In the genomic region with DNA sequence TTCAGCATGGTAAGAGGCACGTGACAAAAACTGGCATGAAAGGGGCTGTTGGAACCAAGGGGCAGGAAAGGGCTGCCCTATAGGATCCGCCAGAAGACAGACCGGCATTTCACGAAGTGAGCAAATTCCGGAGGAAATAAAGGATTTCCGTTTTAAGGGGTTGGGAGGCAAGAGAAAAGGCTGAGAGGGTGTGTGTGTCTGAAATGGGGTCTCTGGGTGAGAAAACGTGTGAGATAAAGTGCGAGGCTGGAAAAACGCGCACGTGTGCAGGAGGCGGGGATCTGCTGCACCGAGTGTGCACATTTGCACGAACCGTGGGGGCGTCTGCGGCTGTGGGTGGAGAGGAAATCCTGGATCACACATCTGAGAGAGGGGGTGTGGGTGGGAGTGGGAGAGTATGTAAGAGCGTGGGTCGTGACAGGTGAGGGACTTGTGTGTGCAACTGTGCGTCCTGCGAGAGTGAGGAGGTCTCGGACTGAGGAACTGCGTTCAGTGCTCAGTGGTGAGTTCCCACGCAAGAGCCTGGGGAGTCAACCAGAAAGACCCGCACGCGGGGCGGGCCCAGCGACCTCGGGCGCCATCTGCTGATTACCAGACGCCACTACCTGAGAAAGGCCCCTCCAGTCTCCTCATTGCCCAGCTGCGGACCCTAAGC, we compare ENCODE assay signal across 8 cellular contexts. TPM values are rescaled to one million over a fixed set of nuclear protein-coding genes. Genes with fewer than 3 reads are reported as not detected.
DNase-seq lines count a peak whose midpoint lies in the region; ATAC-seq and TF ChIP-seq lines count a peak whose summit lies in the region.

No MANE protein-coding gene starts in this region.

- ATAC-seq in GM21423 (IDR thresholded peaks at IDR 0.05; ENCODE audit: unreplicated experiment) (peak; percentile 65), heart right ventricle (peak; percentile 85 to 96 (median 92))
- peak; percentile 82 for ATAC-seq in activated naive CD8-positive, alpha-beta T cell treated with anti-CD3 and anti-CD28 coated beads, Interleukin-2, amount 50 U/mL, for 24 hours

- no peak overlapping the region for H3K27ac Mint-ChIP-seq in activated naive CD8-positive, alpha-beta T cell treated with anti-CD3 and anti-CD28 coated beads, Interleukin-2, amount 50 U/mL, for 24 hours

- in situ Hi-C loops in transverse colon (cut with MboI; ENCODE audit: low pct_ligation_motif_present in 1 of 4, low pct_unique_long_range_greater_than_20kb in 1 of 4, low sequenced_read_pairs in 3 of 4) = no loop called here

- peak; percentile 89 for DNase-seq in AG08395 (ENCODE audit: low spot score)
- DNase-seq in NCI-H1048 (lab: John Stamatoyannopoulos, UW) = peak; percentile 20
- peak; percentile 61 for DNase-seq in T follicular helper cell (ENCODE audit: low read depth)
- peak; percentile 82 for DNase-seq in activated naive CD8-positive, alpha-beta T cell treated with anti-CD3 and anti-CD28 coated beads, Interleukin-2, amount 50 U/mL, for 24 hours
- DNase-seq in heart right ventricle = peak; percentile 58 to 75
- DNase-seq in posterior vena cava (ENCODE audit: low spot score) = peak; percentile 93
- peak; percentile 76 for DNase-seq in transverse colon

- H3K4me3 ChIP-seq in heart right ventricle (peak overlapping the region in 8 of 10 donors; percentile 21 to 54 (median 42)), transverse colon (peak overlapping the region in 3 of 4 donors; percentile 7 to 46 (median 20))

- H3K27me3 Mint-ChIP-seq in activated naive CD8-positive, alpha-beta T cell treated with anti-CD3 and anti-CD28 coated beads, Interleukin-2, amount 50 U/mL, for 24 hours = peaks cover 17% of the 10 kb centered on the region

- peaks cover 36% of the 10 kb centered on the region for H3K4me1 Mint-ChIP-seq in activated naive CD8-positive, alpha-beta T cell treated with anti-CD3 and anti-CD28 coated beads, Interleukin-2, amount 50 U/mL, for 24 hours

- no peaks in the 10 kb centered on the region for H3K36me3 Mint-ChIP-seq in activated naive CD8-positive, alpha-beta T cell treated with anti-CD3 and anti-CD28 coated beads, Interleukin-2, amount 50 U/mL, for 24 hours (ENCODE audit: low read depth)

- H3K27me3 ChIP-seq in heart right ventricle (no peaks in the 10 kb centered on the region), transverse colon (peaks cover 16% of the 10 kb centered on the region)

- TF ChIP-seq CTCF in heart right ventricle (IDR thresholded peaks at IDR 0.05) = peak; percentile 69 to 93 (median 88)
- peak; percentile 72 to 86 (median 83) for TF ChIP-seq CTCF in transverse colon (IDR thresholded peaks at IDR 0.05)

- TF ChIP-seq POLR2A in transverse colon (IDR thresholded peaks at IDR 0.05) = no peak

- H3K4me1 ChIP-seq in heart right ventricle (peaks cover 0 to 20% (median 10%) of the 10 kb centered on the region in 9 donors), transverse colon (peaks cover 4 to 12% (median 10%) of the 10 kb centered on the region in 4 donors)

- peaks cover 8% of the 10 kb centered on the region for H3K9me3 Mint-ChIP-seq in activated naive CD8-positive, alpha-beta T cell treated with anti-CD3 and anti-CD28 coated beads, Interleukin-2, amount 50 U/mL, for 24 hours

- 7 to 8% methylated on average over 33 of the region's 33 CpGs for WGBS in heart right ventricle, 2 donors
- 3% methylated on average over 6 to 32 of the region's 33 CpGs for WGBS in transverse colon (ENCODE audit: low coverage in 1 of 2), 2 donors

- H3K27ac ChIP-seq in heart right ventricle (peak overlapping the region in 3 of 10 donors; percentile 27 to 44 (median 33)), transverse colon (no peak overlapping the region)

- TF ChIP-seq EP300 in transverse colon (IDR thresholded peaks at IDR 0.05; ENCODE audit: low read depth) = no peak

- intact Hi-C loops in heart right ventricle (cut with DNase I) = loop anchor here in 8 of 10 donors (1.0 to 10.0 kb wide), 6 partner anchors 33 to 768 kb away; partner anchors contain the start of genes PLA2G1B (in 1 of the 8) and POP5 (in 1 of the 8)
- intact Hi-C loops in posterior vena cava (cut with DNase I) = no loop called here
- intact Hi-C loops in transverse colon (cut with DNase I; ENCODE audit: low total_unique reads) = no loop called here

- H3K36me3 ChIP-seq in heart right ventricle (no peaks in the 10 kb centered on the region), transverse colon (no peaks in the 10 kb centered on the region)

- peak overlapping the region; percentile 70 for H3K4me3 Mint-ChIP-seq in activated naive CD8-positive, alpha-beta T cell treated with anti-CD3 and anti-CD28 coated beads, Interleukin-2, amount 50 U/mL, for 24 hours

- H3K9me3 ChIP-seq in heart right ventricle (peaks cover 0 to 17% (median 5%) of the 10 kb centered on the region in 11 donors), transverse colon (peaks cover 0 to 8% of the 10 kb centered on the region in 2 donors)

RNA-seq across cellular contexts. Expression of gene P2RX7, which starts 37.0 kb away (rescaled TPM):
- 1 to 10 TPM in 9 of 10 donors, under 1 TPM in 1; 0.52 to 7.0 (median 1.6) TPM for total RNA-seq in heart right ventricle
- 1 to 10 TPM in 1 of 2 donors, under 1 TPM in 1; 0.25 to 3.2 TPM for polyA plus RNA-seq in heart right ventricle
- 1 to 10 TPM; 4.5 to 5.0 TPM for total RNA-seq in posterior vena cava
- 1 to 10 TPM in 3 of 4 donors, under 1 TPM in 1; 0.96 to 7.1 (median 5.1) TPM for total RNA-seq in transverse colon

RNA-seq across cellular contexts. Expression of gene OASL, which starts 56.6 kb away (rescaled TPM):
- total RNA-seq in heart right ventricle = 1 to 10 TPM in 4 of 10 donors, under 1 TPM in 6; 0.19 to 2.5 (median 0.97) TPM
- polyA plus RNA-seq in heart right ventricle = under 1 TPM; 0.70 to 0.95 TPM
- total RNA-seq in posterior vena cava = 1 to 10 TPM in 1 of 2 donors, under 1 TPM in 1; 0.42 to 1.4 TPM
- 10 to 100 TPM in 2 of 4 donors, 1 to 10 TPM in 2; 5.2 to 18.7 (median 11.5) TPM for total RNA-seq in transverse colon

Comparison
In these comparisons a context has a peak if more than half of its experiments do, and no peak if none do; other contexts are left out.
1. DNase-seq: peak in every context shown above with its lines; median percentile 93 in posterior vena cava; 89 in AG08395; 82 in activated naive CD8-positive, alpha-beta T cell treated with anti-CD3 and anti-CD28 coated beads, Interleukin-2, amount 50 U/mL, for 24 hours; 76 in transverse colon; 66 in heart right ventricle; 61 in T follicular helper cell; 20 in NCI-H1048.
2. intact Hi-C loops: an anchor here in heart right ventricle (1.0 to 10.0 kb wide); none called in posterior vena cava and transverse colon.